In genomic region chr7:151905766-151906165, GRCh38 we compare ENCODE assay signal across 28 cellular contexts.
DNase-seq lines count a peak whose midpoint lies in the region; FAIRE-seq and TF ChIP-seq lines count a peak whose summit lies in the region.
"Had no signal": no experiment of that assay in that cellular context is flagged by ENCODE, and none has a peak within 500 bp of the region (broad histone marks: within the 10 kb centered on the region; RNA-seq: fewer than 3 reads in every experiment).

No MANE protein-coding gene starts in this region.

- H3K4me3 ChIP-seq in coronary artery, result no peak overlapping the region
- H3K4me3 ChIP-seq: A549, BLaER1 had no signal

- TF ChIP-seq CTCF in coronary artery (IDR thresholded peaks at IDR 0.05) (no peak), nephron progenitor cell (IDR thresholded peaks at IDR 0.05) (no peak)

- peaks cover 22% of the 10 kb centered on the region for H3K9me3 Mint-ChIP-seq in nephron progenitor cell
- H3K9me3 Mint-ChIP-seq: CD8-positive, alpha-beta memory T cell had no signal

- no peak for FAIRE-seq in urothelium cell line (lab: Jason Lieb, UNC)
- FAIRE-seq: A549, GM12891, GM19239 had no signal

- peak; percentile 17 for DNase-seq in activated effector memory CD4-positive, alpha-beta T cell treated with anti-CD3 and anti-CD28 coated beads, Interleukin-2, amount 50 U/mL, for 16 hours
- no peak for DNase-seq in activated effector memory CD4-positive, alpha-beta T cell treated with Interleukin-2 at 50 U/mL for 16 hours
- peak; percentile 9 for DNase-seq in coronary artery (ENCODE audit: low spot score)
- peak; percentile 79 for DNase-seq in left kidney (ENCODE audit: low read depth, low spot score)
- DNase-seq in nephron progenitor cell, result peak; percentile 21
- DNase-seq in GDM1 (lab: John Stamatoyannopoulos, UW), result no peak
- no peak for DNase-seq in urothelium cell line (ENCODE audit: low spot score)
- DNase-seq in activated CD8-positive, alpha-beta memory T cell treated with anti-CD3 and anti-CD28 coated beads, Interleukin-2, amount 50 U/mL, for 48 hours, result no peak
- DNase-seq: AML-193; BE2C; C1 segment of cervical spinal cord; CD4-positive, alpha-beta memory T cell; CD4-positive, CD25-positive, alpha-beta regulatory T cell; CD8-positive, alpha-beta memory T cell; COR-L47; DMS 273 treated with DMSO at 0.1 percent for 48 hours; DMS153; DMS53; DMS79; DND-41; EL; GF-D8 had no signal

- no peaks in the 10 kb centered on the region for H3K36me3 Mint-ChIP-seq in nephron progenitor cell (ENCODE audit: low read depth)
- H3K36me3 Mint-ChIP-seq: CD14-positive monocyte; CD4-positive, alpha-beta memory T cell had no signal

- H3K4me1 Mint-ChIP-seq in nephron progenitor cell, result peaks cover 46% of the 10 kb centered on the region
- H3K4me1 Mint-ChIP-seq: CD4-positive, alpha-beta memory T cell; CD4-positive, CD25-positive, alpha-beta regulatory T cell; CD8-positive, alpha-beta memory T cell had no signal

- H3K27me3 Mint-ChIP-seq in nephron progenitor cell (ENCODE audit: low read depth, poor library complexity), result peaks cover 30% of the 10 kb centered on the region

- H3K27ac Mint-ChIP-seq in nephron progenitor cell, result no peak overlapping the region
- H3K27ac Mint-ChIP-seq: CD4-positive, alpha-beta memory T cell; CD4-positive, CD25-positive, alpha-beta regulatory T cell; CD8-positive, alpha-beta memory T cell had no signal

- no peak overlapping the region for H3K4me3 Mint-ChIP-seq in nephron progenitor cell
- H3K4me3 Mint-ChIP-seq: CD4-positive, alpha-beta memory T cell; CD4-positive, CD25-positive, alpha-beta regulatory T cell; CD8-positive, alpha-beta memory T cell had no signal

- H3K27ac ChIP-seq in coronary artery, result no peak overlapping the region
- H3K27ac ChIP-seq: 22Rv1, A549, BLaER1 had no signal

Comparison
In these comparisons a context has a peak if more than half of its experiments do, and no peak if none do; other contexts are left out.
1. DNase-seq: peak in activated effector memory CD4-positive, alpha-beta T cell treated with anti-CD3 and anti-CD28 coated beads, Interleukin-2, amount 50 U/mL, for 16 hours (single experiment), coronary artery (single experiment), left kidney (single experiment) and nephron progenitor cell (single experiment); none in activated effector memory CD4-positive, alpha-beta T cell treated with Interleukin-2 at 50 U/mL for 16 hours (single experiment), GDM1 (single experiment), urothelium cell line (single experiment) and activated CD8-positive, alpha-beta memory T cell treated with anti-CD3 and anti-CD28 coated beads, Interleukin-2, amount 50 U/mL, for 48 hours (single experiment).